Comparison of ENCODE assay signal across 8 cellular contexts in the genomic region with DNA sequence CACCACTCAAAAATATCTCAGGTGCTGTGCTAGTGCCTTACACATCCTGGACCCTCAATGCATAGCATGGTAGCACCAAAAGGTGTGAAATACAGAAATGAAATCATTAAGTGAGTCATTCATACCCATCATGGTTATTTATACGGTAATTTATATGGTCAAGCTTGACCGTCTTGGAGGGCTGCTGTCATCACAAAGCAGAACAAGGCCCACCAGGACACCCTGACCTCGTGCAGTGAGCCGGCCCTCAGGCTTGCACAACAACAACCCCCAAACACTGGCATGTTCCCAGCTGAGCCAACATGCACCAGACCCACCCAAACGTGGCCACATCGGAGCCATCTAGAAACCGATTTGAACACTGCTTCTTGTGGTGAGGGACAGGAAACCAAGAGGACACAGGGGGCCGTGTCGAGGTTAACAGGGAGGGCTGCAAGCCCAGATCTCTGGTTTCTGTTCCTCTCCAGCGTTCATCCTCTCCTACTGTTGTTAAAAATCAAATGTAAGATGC.
DNase-seq lines count a peak whose midpoint lies in the region; ATAC-seq and TF ChIP-seq lines count a peak whose summit lies in the region.

No MANE protein-coding gene starts in this region.

- H2BK120ac ChIP-seq in H9 (ENCODE audit: low read depth, low read length, poor library complexity, severe bottlenecking) = no peak overlapping the region

- no peaks in the 10 kb centered on the region for H3K23me2 ChIP-seq in H9 (ENCODE audit: insufficient read length, low read depth, low read length, poor library complexity, severe bottlenecking)

- ATAC-seq in activated T-cell treated with anti-CD3 and anti-CD28 coated beads, Interleukin-2, amount 50 U/mL, for 72 hours (replicated peaks in 1 of 2) = peak; percentile 67 to 70
- ATAC-seq in left lung = peak; percentile 36

- DNase-seq in GM12865 (ENCODE audit: low read depth) = peak; percentile 98
- DNase-seq in H9 = peak; percentile 22
- peak; percentile 97 to 99 for DNase-seq in NOMO-1 (lab: John Stamatoyannopoulos, UW; ENCODE audit: unreplicated experiment in 2 of 2)
- DNase-seq in activated T-cell treated with anti-CD3 and anti-CD28 coated beads, Interleukin-2, amount 50 U/mL, for 72 hours = peak; percentile 75 to 81
- DNase-seq in left lung = peak; percentile 77 to 82
- peak; percentile 40 for DNase-seq in stimulated activated CD8-positive, alpha-beta memory T cell treated with anti-CD3 and anti-CD28 coated beads, Interleukin-7, amount 100 ng/mL, for 24 hours (ENCODE audit: low read depth)
- DNase-seq in WERI-Rb-1 = no peak
- no peak for DNase-seq in DMS153 (lab: John Stamatoyannopoulos, UW)

- no peak overlapping the region for H2BK12ac ChIP-seq in H9 (ENCODE audit: insufficient read length, low read depth, low read length)

- intact Hi-C loops in left lung (cut with DNase I) = no loop called here

- H3K4ac ChIP-seq in H9 (ENCODE audit: low read depth, low read length) = no peak overlapping the region

- H2BK20ac ChIP-seq in H9 (ENCODE audit: low read depth, low read length, poor library complexity, severe bottlenecking) = no peak overlapping the region

- H3K79me2 ChIP-seq in H9 (ENCODE audit: insufficient read depth, low read length) = no peaks in the 10 kb centered on the region

- H3K27ac Mint-ChIP-seq in H9 = no peak overlapping the region; a peak in 1 of 7 replicates
- H3K27ac Mint-ChIP-seq in activated T-cell treated with anti-CD3 and anti-CD28 coated beads, Interleukin-2, amount 50 U/mL, for 72 hours = peak overlapping the region; percentile 10

- no peak overlapping the region for H3K4me3 Mint-ChIP-seq in H9
- peak overlapping the region; percentile 48 to 50 for H3K4me3 Mint-ChIP-seq in activated T-cell treated with anti-CD3 and anti-CD28 coated beads, Interleukin-2, amount 50 U/mL, for 72 hours

- H3K9me3 Mint-ChIP-seq in H9 = peaks cover 3 to 4% of the 10 kb centered on the region in 2 experiments; a peak in 3 of 5 replicates
- peaks cover 7 to 11% of the 10 kb centered on the region in 2 donors for H3K9me3 Mint-ChIP-seq in activated T-cell treated with anti-CD3 and anti-CD28 coated beads, Interleukin-2, amount 50 U/mL, for 72 hours

- no peak overlapping the region for H3K18ac ChIP-seq in H9 (ENCODE audit: insufficient read length, low read depth, low read length)

- no peak overlapping the region for H3K56ac ChIP-seq in H9 (ENCODE audit: insufficient read length, low read depth, low read length)

- H4K8ac ChIP-seq in H9 (replicated peaks; ENCODE audit: insufficient read length, low read depth, low read length) = no peak overlapping the region

- H3K27me3 Mint-ChIP-seq in H9 (ENCODE audit: low read depth) = peaks cover 10% of the 10 kb centered on the region
- no peaks in the 10 kb centered on the region for H3K27me3 Mint-ChIP-seq in activated T-cell treated with anti-CD3 and anti-CD28 coated beads, Interleukin-2, amount 50 U/mL, for 72 hours (ENCODE audit: low read depth)

- peaks cover 30 to 48% of the 10 kb centered on the region in 2 experiments for H3K4me1 Mint-ChIP-seq in H9
- H3K4me1 Mint-ChIP-seq in activated T-cell treated with anti-CD3 and anti-CD28 coated beads, Interleukin-2, amount 50 U/mL, for 72 hours (ENCODE audit: low read depth) = peaks cover 82% of the 10 kb centered on the region

- H3K79me1 ChIP-seq in H9 (ENCODE audit: insufficient read depth, low read depth, low read length, poor library complexity, severe bottlenecking) = no peaks in the 10 kb centered on the region

- H3K23ac ChIP-seq in H9 (ENCODE audit: insufficient read length, low read depth, low read length) = no peak overlapping the region

- WGBS in H9 (ENCODE audit: extremely low coverage, insufficient read length, low lambda C conversion rate) = no CpG with 5 or more reads among the region's 10 CpGs

- no peak overlapping the region for H3T11ph ChIP-seq in H9 (ENCODE audit: low read length)

- H2AK5ac ChIP-seq in H9 (ENCODE audit: insufficient read length, low read length) = no peak overlapping the region

- H3K36me3 Mint-ChIP-seq in H9 (ENCODE audit: insufficient read depth in 1 of 3, low read depth in 3 of 3) = peaks cover 0 to 4% (median 0%) of the 10 kb centered on the region in 3 experiments; a peak in 4 of 7 replicates
- H3K36me3 Mint-ChIP-seq in activated T-cell treated with anti-CD3 and anti-CD28 coated beads, Interleukin-2, amount 50 U/mL, for 72 hours (ENCODE audit: insufficient read depth in 2 of 2) = peaks cover 13 to 19% of the 10 kb centered on the region in 2 donors

- H3K36me3 ChIP-seq in left lung = no peaks in the 10 kb centered on the region
- H3K36me3 ChIP-seq in WERI-Rb-1 = no peaks in the 10 kb centered on the region

- no peak overlapping the region for H2AFZ ChIP-seq in H9 (ENCODE audit: low read length)

- H3K14ac ChIP-seq in H9 (ENCODE audit: insufficient read depth, low read length) = no peak overlapping the region

- H3K9ac ChIP-seq in H9 (ENCODE audit: extremely low read depth, insufficient read length, low read length) = no peak overlapping the region

- no peaks in the 10 kb centered on the region for H4K20me1 ChIP-seq in H9 (ENCODE audit: control insufficient read depth, insufficient read depth, insufficient read length)

- H2BK15ac ChIP-seq in H9 (ENCODE audit: low read depth, low read length) = no peak overlapping the region

- H4K91ac ChIP-seq in H9 (ENCODE audit: insufficient read length, low read depth, low read length) = no peak overlapping the region

- H3K9me3 ChIP-seq in H9 (ENCODE audit: control insufficient read depth, low read depth, low read length) (no peaks in the 10 kb centered on the region), left lung (no peaks in the 10 kb centered on the region), WERI-Rb-1 (ENCODE audit: severe bottlenecking) (no peaks in the 10 kb centered on the region)

- H3K27me3 ChIP-seq in H9 (ENCODE audit: insufficient read depth, low read length) = no peaks in the 10 kb centered on the region
- no peaks in the 10 kb centered on the region for H3K27me3 ChIP-seq in left lung
- H3K27me3 ChIP-seq in WERI-Rb-1 (ENCODE audit: insufficient read depth, low read depth, severe bottlenecking) = no peaks in the 10 kb centered on the region

- TF ChIP-seq CTCF in GM12865 (IDR thresholded peaks at IDR 0.05; ENCODE audit: insufficient read depth, low read depth, low read length, missing control alignments) (peak; percentile 31), H9 (conservative IDR thresholded peaks at IDR 0.05) (no peak), left lung (IDR thresholded peaks at IDR 0.05) (peak in 1 of 2 donors; percentile 23), WERI-Rb-1 (IDR thresholded peaks at IDR 0.05; ENCODE audit: low read depth, low read length) (no peak)

- H3K27ac ChIP-seq in H9 (ENCODE audit: insufficient read length, low read depth, low read length) (no peak overlapping the region), left lung (peak overlapping the region in 1 of 2 donors; percentile 76), WERI-Rb-1 (no peak overlapping the region)

- no peak overlapping the region for H4K5ac ChIP-seq in H9 (ENCODE audit: insufficient read length, low read depth, low read length)

- H3K4me1 ChIP-seq in H9 (ENCODE audit: insufficient read depth, low read length) (peaks cover 2% of the 10 kb centered on the region; the same call in 1 of the 2 replicates), left lung (peaks cover 0 to 78% of the 10 kb centered on the region in 2 donors)

- no peak overlapping the region for H2BK5ac ChIP-seq in H9 (ENCODE audit: insufficient read length, low read length)

- H3K4me3 ChIP-seq in GM12865 (ENCODE audit: low read depth, low read length) = no peak overlapping the region
- no peak overlapping the region for H3K4me3 ChIP-seq in left lung
- H3K4me3 ChIP-seq in WERI-Rb-1 (ENCODE audit: low read depth, low read length) = no peak overlapping the region

- H3K4me2 ChIP-seq in H9 (ENCODE audit: insufficient read depth, insufficient read length, low read length) = no peak overlapping the region

Comparison
In these comparisons a context has a peak if more than half of its experiments do, and no peak if none do; other contexts are left out.
1. DNase-seq: peak in GM12865 (single experiment), H9 (single experiment), NOMO-1 (2 of 2), activated T-cell treated with anti-CD3 and anti-CD28 coated beads, Interleukin-2, amount 50 U/mL, for 72 hours (2 of 2), left lung (2 of 2) and stimulated activated CD8-positive, alpha-beta memory T cell treated with anti-CD3 and anti-CD28 coated beads, Interleukin-7, amount 100 ng/mL, for 24 hours (single experiment); none in WERI-Rb-1 (single experiment) and DMS153 (single experiment).
2. H3K4me3 Mint-ChIP-seq: peak in activated T-cell treated with anti-CD3 and anti-CD28 coated beads, Interleukin-2, amount 50 U/mL, for 72 hours (2 of 2); none in H9 (0 of 2).